ENCODE assay signal across 29 cellular contexts in the genomic region with DNA sequence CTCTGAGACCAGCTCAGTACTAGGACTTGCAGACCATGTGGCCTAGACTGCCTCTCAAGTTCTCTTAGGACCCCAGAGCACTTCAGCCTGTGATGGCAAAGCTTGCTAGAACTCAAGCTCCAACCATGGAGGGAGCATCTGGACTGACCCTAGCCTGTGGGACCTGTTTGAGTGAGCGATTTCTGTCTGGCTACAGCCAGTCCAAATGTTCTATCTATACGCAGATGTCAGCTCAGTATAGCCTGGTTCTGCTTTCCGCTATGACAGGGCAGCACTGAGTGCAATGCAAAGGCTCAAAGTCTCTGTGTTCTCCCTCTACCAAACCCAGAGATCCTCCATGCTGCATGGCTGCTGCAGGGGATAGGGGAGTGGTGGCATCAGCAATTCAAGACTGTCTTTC. TPM values are rescaled to one million over a fixed set of nuclear protein-coding genes. Genes with fewer than 3 reads are reported as not detected.
A peak's percentile ranks its signal among the peaks of the same experiment; 100 is the strongest.
DNase-seq lines count a peak whose midpoint lies in the region; ATAC-seq, FAIRE-seq and TF ChIP-seq lines count a peak whose summit lies in the region.
"Had no signal": no experiment of that assay in that cellular context is flagged by ENCODE, and none has a peak within 500 bp of the region (broad histone marks: within the 10 kb centered on the region; RNA-seq: fewer than 3 reads in every experiment).

No MANE protein-coding gene starts in this region.

- TF ChIP-seq POLR2A in K562 (conservative IDR thresholded peaks at IDR 0.05) = no peak

- H3K9me3 Mint-ChIP-seq in osteocyte (ENCODE audit: unreplicated experiment) (peaks cover 3% of the 10 kb centered on the region), glutamatergic neuron (ENCODE audit: unreplicated experiment) (peaks cover 2% of the 10 kb centered on the region)

- no peaks in the 10 kb centered on the region for H3K27me3 ChIP-seq in K562 (ENCODE audit: control insufficient read depth in 2 of 2, insufficient read depth in 2 of 2, low read length in 2 of 2)

- WGBS in K562 (ENCODE audit: insufficient coverage, low coverage, missing lambda C conversion rate) = 78% methylated on average over 2 of the region's 3 CpGs

- CTCF ChIA-PET in K562 (lab: Yijun Ruan, JAX; ENCODE audit: low intra/inter-chr PET ratio) = no interaction called here

- no peak for TF ChIP-seq RAD21 in K562 (CRISPR knock-in tag; conservative IDR thresholded peaks at IDR 0.05 in 1 of 2, IDR thresholded peaks at IDR 0.05 in 1 of 2)

- ATAC-seq in K562 = peak; percentile 51
- ATAC-seq in GM19463 (IDR thresholded peaks at IDR 0.05; ENCODE audit: unreplicated experiment) = no peak
- ATAC-seq: Panc1 had no signal

- H3K79me2 ChIP-seq in K562 (ENCODE audit: control insufficient read depth, insufficient read depth, low read length) = no peaks in the 10 kb centered on the region

- POLR2A ChIA-PET in K562 (lab: Yijun Ruan, JAX) = no interaction called here

- in situ Hi-C loops in K562 (cut with MboI) = no loop called here

- H3K4me2 ChIP-seq in K562 (ENCODE audit: insufficient read depth, low read length) = no peak overlapping the region

- H3K4me1 ChIP-seq in K562 (replicated peaks in 1 of 2; ENCODE audit: control insufficient read depth in 2 of 2, insufficient read depth in 2 of 2, low read length in 2 of 2) = no peaks in the 10 kb centered on the region; a peak in 1 of 5 replicates

- H3K9me1 ChIP-seq in K562 (ENCODE audit: control insufficient read depth, insufficient read depth, low read length) = no peaks in the 10 kb centered on the region

- H3K27me3 Mint-ChIP-seq in osteocyte (ENCODE audit: unreplicated experiment) = no peaks in the 10 kb centered on the region
- no peaks in the 10 kb centered on the region for H3K27me3 Mint-ChIP-seq in glutamatergic neuron (ENCODE audit: unreplicated experiment)
- H3K27me3 Mint-ChIP-seq: B cell; CD8-positive, alpha-beta memory T cell had no signal

- TF ChIP-seq EP300 in K562 (IDR thresholded peaks at IDR 0.05; ENCODE audit: low read length) = no peak

- H3K36me3 Mint-ChIP-seq in osteocyte (ENCODE audit: unreplicated experiment) (no peaks in the 10 kb centered on the region), glutamatergic neuron (ENCODE audit: unreplicated experiment) (no peaks in the 10 kb centered on the region)
- H3K36me3 Mint-ChIP-seq: CD14-positive monocyte; CD8-positive, alpha-beta memory T cell had no signal

- FAIRE-seq in K562 (lab: Jason Lieb, UNC) = no peak
- FAIRE-seq: GM12892, HTR-8/SVneo had no signal

- peak; percentile 7 for DNase-seq in NCI-H510A (lab: John Stamatoyannopoulos, UW)
- no peak for DNase-seq in NCI-H510A treated with DMSO at 0.1 percent for 48 hours (lab: John Stamatoyannopoulos, UW)
- no peak for DNase-seq in K562 (ENCODE audit: extremely low read depth in 1 of 4, low spot score in 3 of 4)
- no peak for DNase-seq in osteocyte (ENCODE audit: extremely low spot score, unreplicated experiment)
- DNase-seq in glutamatergic neuron = no peak
- no peak for DNase-seq in HK-2 (ENCODE audit: unreplicated experiment)
- DNase-seq: CD8-positive, alpha-beta memory T cell; DMS 273 treated with DMSO at 0.1 percent for 48 hours; DMS79; GF-D8; GM23248; HFFc6; NCI-H1092; NCI-H1417 treated with DMSO at 0.1 percent for 48 hours; NCI-H1694 treated with DMSO at 0.1 percent for 48 hours; NCI-H2081; NCI-H2227 treated with DMSO at 0.1 percent for 48 hours; NCI-H524; NCI-H748 treated with DMSO at 0.1 percent for 48 hours; SHP77 treated with DMSO at 0.1 percent for 48 hours had no signal

- peaks cover 39% of the 10 kb centered on the region for H3K4me1 Mint-ChIP-seq in osteocyte (ENCODE audit: unreplicated experiment)
- H3K4me1 Mint-ChIP-seq in glutamatergic neuron (ENCODE audit: low read depth, unreplicated experiment) = peaks cover 3% of the 10 kb centered on the region
- H3K4me1 Mint-ChIP-seq: B cell; CD14-positive monocyte; CD8-positive, alpha-beta memory T cell had no signal

- H3K27ac Mint-ChIP-seq in osteocyte (ENCODE audit: unreplicated experiment) (peak overlapping the region; percentile 31), glutamatergic neuron (ENCODE audit: unreplicated experiment) (no peak overlapping the region)
- H3K27ac Mint-ChIP-seq: B cell; CD14-positive monocyte; CD8-positive, alpha-beta memory T cell; HFFc6 had no signal

- H4K20me1 ChIP-seq in K562 (replicated peaks; ENCODE audit: control insufficient read depth, insufficient read depth, low read length) = no peaks in the 10 kb centered on the region

- H3K9me3 ChIP-seq in K562 (replicated peaks; ENCODE audit: control insufficient read depth, insufficient read depth, low read depth, low read length) = no peaks in the 10 kb centered on the region

- no peak overlapping the region for H3K9ac ChIP-seq in K562 (ENCODE audit: insufficient read depth in 1 of 2, low read depth in 2 of 2, low read length in 2 of 2)
- H3K9ac ChIP-seq: GM23248 had no signal

- intact Hi-C loops in K562 (cut with micrococcal nuclease) = no loop called here

- no peak overlapping the region for H3K27ac ChIP-seq in K562 (ENCODE audit: extremely low read depth, low read depth, low read length)
- H3K27ac ChIP-seq: 22Rv1, GM23248, RWPE1 had no signal

- BruUV-seq in K562 (replicated peaks; lab: Mats Ljungman, UMichigan) = no TSS peak

- no peak overlapping the region for H3K4me3 Mint-ChIP-seq in osteocyte (ENCODE audit: unreplicated experiment)
- no peak overlapping the region for H3K4me3 Mint-ChIP-seq in glutamatergic neuron (ENCODE audit: unreplicated experiment)
- H3K4me3 Mint-ChIP-seq: B cell; CD14-positive monocyte; CD8-positive, alpha-beta memory T cell; HFFc6 had no signal

- H3K4me3 ChIP-seq in K562 = no peak overlapping the region
- H3K4me3 ChIP-seq: GM23248, HAP-1 had no signal

- no peak overlapping the region for H2AFZ ChIP-seq in K562 (ENCODE audit: low read depth, low read length)
- H2AFZ ChIP-seq: GM23248 had no signal

- H3K36me3 ChIP-seq in K562 (ENCODE audit: control insufficient read depth, insufficient read depth, low read length) = no peaks in the 10 kb centered on the region
- H3K36me3 ChIP-seq: HAP-1 had no signal

- TF ChIP-seq CTCF in K562 (IDR thresholded peaks at IDR 0.05 in 2 of 3, conservative IDR thresholded peaks at IDR 0.05 in 1 of 3; ENCODE audit: insufficient read depth in 2 of 3, low read depth in 1 of 3, low read length in 3 of 3) = no peak
- no peak for TF ChIP-seq CTCF in osteocyte (IDR thresholded peaks at IDR 0.05)
- no peak for TF ChIP-seq CTCF in glutamatergic neuron (IDR thresholded peaks at IDR 0.05; ENCODE audit: partially characterized antibody, unreplicated experiment)

TF ChIP-seq in K562, 482 proteins besides CTCF, POLR2A, EP300 and RAD21:
- TF ChIP-seq GABPA (tag; conservative IDR thresholded peaks at IDR 0.05; ENCODE audit: low read depth) = no peak
TF ChIP-seq in K562: peak in this region for 0.

RNA-seq across cellular contexts. Expression of gene PPM1H, which starts 20.7 kb away (rescaled TPM):
- total RNA-seq in K562 (2011; cell fraction: chromatin; rRNA removed; ENCODE audit: low replicate concordance) = 4.0 and 12.4 TPM in 2 replicates
- total RNA-seq in K562 (2011; cell fraction: nucleolus; rRNA removed) = 5.7 and 6.2 TPM in 2 replicates
- total RNA-seq in K562 (2011; cell fraction: nucleoplasm; rRNA removed) = 5.2 and 6.4 TPM in 2 replicates
- total RNA-seq in K562 (2014; rRNA removed) (11.3 and 13.0 TPM in 2 replicates), K562 (2014; rRNA removed; fragmentation: Illumina TruSeq; extraction: Trizol) (13.7 and 17.2 TPM in 2 replicates), K562 (2015; rRNA removed; fragmentation: Illumina TruSeq; extraction: Trizol) (29.0 and 29.3 TPM in 2 replicates), K562 (2021) (21.5 and 23.0 TPM in 2 replicates), osteocyte (60.8 and 67.0 TPM in 2 replicates), glutamatergic neuron (ENCODE audit: unreplicated experiment) (6.3 TPM)
- polyA plus RNA-seq in K562 (2011; rRNA removed) (4.8 and 6.1 TPM in 2 replicates), K562 (2014; fragmentation: Illumina TruSeq; extraction: Trizol) (11.1 and 11.6 TPM in 2 replicates), K562 (2014; fragmentation: Nextera tagmentation; extraction: Ambion mirVana) (1 to 10 TPM; 5.3 to 8.1 TPM), K562 (2014; rRNA removed) (9.3 and 9.7 TPM in 2 replicates)
- polyA plus RNA-seq in K562 (2011; cell fraction: cytosol; rRNA removed) = 4.5 and 5.7 TPM in 2 replicates
- 3.7 and 4.0 TPM in 2 replicates for polyA plus RNA-seq in K562 (2011; cell fraction: nucleus; rRNA removed)
- 9.0 and 13.2 TPM in 2 replicates for polyA plus RNA-seq in K562 (2012)
- 10.7 and 12.0 TPM in 2 replicates for polyA minus RNA-seq in K562 (2011; rRNA and poly(A)+ RNA removed)
- 6.6 and 9.7 TPM in 2 replicates for polyA minus RNA-seq in K562 (2011; cell fraction: cytosol; rRNA and poly(A)+ RNA removed)
- 5.8 and 6.6 TPM in 2 replicates for polyA minus RNA-seq in K562 (2011; cell fraction: nucleus; rRNA and poly(A)+ RNA removed)
- total RNA-seq: B cell had no signal
- polyA plus RNA-seq: CD8-positive, alpha-beta memory T cell had no signal
